In genomic region chr12:27185234-27186045, GRCh38 we compare ENCODE assay signal across 7 cellular contexts. TPM values are rescaled to one million over a fixed set of nuclear protein-coding genes. Genes with fewer than 3 reads are reported as not detected.
DNase-seq lines count a peak whose midpoint lies in the region; ATAC-seq and TF ChIP-seq lines count a peak whose summit lies in the region.

No MANE protein-coding gene starts in this region.

- peaks cover 25% of the 10 kb centered on the region for H3K4me1 Mint-ChIP-seq in activated CD4-positive, alpha-beta memory T cell treated with anti-CD3 and anti-CD28 coated beads for 36 hours (ENCODE audit: low read depth)

- H3K27ac ChIP-seq in testis, result no peak overlapping the region

- intact Hi-C loops in activated CD4-positive, alpha-beta memory T cell treated with anti-CD3 and anti-CD28 coated beads for 36 hours (cut with micrococcal nuclease), result no loop called here
- intact Hi-C loops in testis (cut with DNase I; ENCODE audit: low total_unique reads), result no loop called here

- no peaks in the 10 kb centered on the region for H3K9me3 Mint-ChIP-seq in activated CD4-positive, alpha-beta memory T cell treated with anti-CD3 and anti-CD28 coated beads for 36 hours

- no peak for TF ChIP-seq CTCF in testis (IDR thresholded peaks at IDR 0.05)

- no peaks in the 10 kb centered on the region for H3K36me3 ChIP-seq in testis (ENCODE audit: low read depth, missing control alignments)

- TF ChIP-seq POLR2A in testis (IDR thresholded peaks at IDR 0.05), result no peak

- H3K4me3 ChIP-seq in testis, result no peak overlapping the region

- peak overlapping the region; percentile 39 for H3K27ac Mint-ChIP-seq in activated CD4-positive, alpha-beta memory T cell treated with anti-CD3 and anti-CD28 coated beads for 36 hours

- no peak overlapping the region for H3K4me3 Mint-ChIP-seq in activated CD4-positive, alpha-beta memory T cell treated with anti-CD3 and anti-CD28 coated beads for 36 hours

- no peaks in the 10 kb centered on the region for H3K27me3 ChIP-seq in testis

- CTCF ChIA-PET in activated CD4-positive, alpha-beta memory T cell treated with anti-CD3 and anti-CD28 coated beads for 36 hours (lab: Charles Lee), result interaction anchor here (0.8 to 1.5 kb wide), 2 partner anchors 9 to 121 kb away, joined by 3 to 4 read pairs; no protein-coding TSS in a partner anchor

- peak; percentile 88 for ATAC-seq in GM19035 (IDR thresholded peaks at IDR 0.05; ENCODE audit: unreplicated experiment)
- peak; percentile 97 for ATAC-seq in HG02981 (IDR thresholded peaks at IDR 0.05; ENCODE audit: unreplicated experiment)

- H3K27me3 Mint-ChIP-seq in activated CD4-positive, alpha-beta memory T cell treated with anti-CD3 and anti-CD28 coated beads for 36 hours, result no peaks in the 10 kb centered on the region

- 62 to 92% methylated on average over 4 of the region's 4 CpGs for WGBS in testis, 2 donors

- no peaks in the 10 kb centered on the region for H3K4me1 ChIP-seq in testis

- no peaks in the 10 kb centered on the region for H3K9me3 ChIP-seq in testis

- POLR2A ChIA-PET in activated CD4-positive, alpha-beta memory T cell treated with anti-CD3 and anti-CD28 coated beads for 36 hours (lab: Charles Lee), result interaction anchor here (1.2 kb wide), 1 partner anchor 8 kb away, joined by 4 read pairs; no protein-coding TSS in a partner anchor

- H3K36me3 Mint-ChIP-seq in activated CD4-positive, alpha-beta memory T cell treated with anti-CD3 and anti-CD28 coated beads for 36 hours, result no peaks in the 10 kb centered on the region

- in situ Hi-C loops in G401 (cut with HindIII; ENCODE audit: low sequenced_read_pairs), result no loop called here

- DNase-seq in activated CD4-positive, alpha-beta memory T cell treated with anti-CD3 and anti-CD28 coated beads for 36 hours, result peak; percentile 67
- peak; percentile 86 for DNase-seq in kidney tubule cell (ENCODE audit: low spot score)
- DNase-seq in G401 (ENCODE audit: low spot score), result no peak
- no peak for DNase-seq in mucosa of gallbladder (ENCODE audit: low spot score)
- DNase-seq in testis, result no peak

RNA-seq across cellular contexts. Expression of gene STK38L, which starts 58.6 kb away (rescaled TPM):
- 10 to 100 TPM; 25.1 to 25.2 TPM for total RNA-seq in activated CD4-positive, alpha-beta memory T cell treated with anti-CD3 and anti-CD28 coated beads for 36 hours
- total RNA-seq in G401 (2014; rRNA removed; shearing (Covaris generic)), result 6.3 and 13.9 TPM in 2 replicates
- total RNA-seq in mucosa of gallbladder (86.7 TPM), testis (10 to 100 TPM; 41.5 to 43.1 TPM)
- polyA plus RNA-seq in testis (ENCODE audit: insufficient read depth, low read depth, low replicate concordance), result 19.3 TPM

Comparison
In these comparisons a context has a peak if more than half of its experiments do, and no peak if none do; other contexts are left out.
1. DNase-seq: peak in activated CD4-positive, alpha-beta memory T cell treated with anti-CD3 and anti-CD28 coated beads for 36 hours (single experiment) and kidney tubule cell (single experiment); none in G401 (single experiment), mucosa of gallbladder (single experiment) and testis (single experiment).